ENCODE assay signal across 8 cellular contexts in the genomic region with DNA sequence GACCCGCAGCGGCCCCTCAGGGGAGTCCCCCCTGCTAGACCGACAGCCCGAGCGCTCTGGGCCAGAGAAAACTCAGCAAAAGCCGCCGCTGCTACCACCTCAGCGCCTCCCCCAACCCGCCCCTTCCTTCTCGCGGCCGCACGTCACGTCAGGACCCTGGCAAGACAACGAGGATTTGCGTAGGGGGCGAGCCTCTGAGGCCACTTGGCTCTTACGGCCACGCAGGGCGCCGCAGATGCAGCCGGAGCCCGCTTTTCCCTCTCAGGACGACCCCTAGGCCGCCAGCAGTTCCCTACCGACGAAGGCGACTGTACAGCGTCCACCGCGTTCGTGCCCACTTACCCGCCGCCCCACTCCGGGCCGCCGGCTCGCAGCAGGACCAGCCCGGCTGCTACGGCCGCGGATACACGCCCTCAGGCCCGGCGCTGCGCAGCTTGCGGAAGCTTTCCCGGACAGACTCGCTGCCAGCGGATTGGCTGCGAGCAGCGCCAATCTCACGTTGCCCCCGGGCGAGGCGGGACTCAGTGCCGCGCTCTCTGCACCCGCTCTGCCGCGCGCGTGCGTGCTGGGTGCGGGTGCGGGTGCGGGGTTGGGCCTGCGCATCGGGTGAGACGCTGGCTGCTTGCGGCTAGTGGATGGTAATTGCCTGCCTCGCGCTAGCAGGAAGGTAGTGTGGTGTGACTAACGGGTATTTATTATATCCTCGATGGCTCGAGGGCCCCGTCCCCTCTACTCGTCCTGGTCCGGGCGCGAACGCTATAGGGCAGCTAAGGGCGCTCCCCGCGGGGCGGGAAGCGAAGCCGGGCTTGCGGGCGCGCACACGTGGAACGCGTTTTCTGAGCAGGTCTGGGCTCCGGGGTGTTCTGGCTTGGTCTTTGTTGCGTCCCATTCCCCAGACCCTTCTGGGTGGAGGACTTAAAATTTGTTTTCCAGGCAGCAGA. TPM values are rescaled to one million over a fixed set of nuclear protein-coding genes. Genes with fewer than 3 reads are reported as not detected.
DNase-seq lines count a peak whose midpoint lies in the region; ATAC-seq and TF ChIP-seq lines count a peak whose summit lies in the region.

A gene with protein sequence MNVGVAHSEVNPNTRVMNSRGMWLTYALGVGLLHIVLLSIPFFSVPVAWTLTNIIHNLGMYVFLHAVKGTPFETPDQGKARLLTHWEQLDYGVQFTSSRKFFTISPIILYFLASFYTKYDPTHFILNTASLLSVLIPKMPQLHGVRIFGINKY (minus strand): TSS at position 413 of the 941 bp plus-strand sequence. CDS start 1,744 bp downstream, outside the sequence.
TSS of gene PMS1 (plus strand) at position 524 of the 941 bp plus-strand sequence. CDS start 7,360 bp downstream, outside the sequence.

- peak within 1 kb of the TSS; percentile 91 for H3K27ac Mint-ChIP-seq in activated naive CD8-positive, alpha-beta T cell treated with anti-CD3 and anti-CD28 coated beads, Interleukin-2, amount 10 ng/mL, durations not matched to agents 7 days and 5 days
- peak within 1 kb of the TSS; percentile 95 for H3K27ac Mint-ChIP-seq in osteocyte (ENCODE audit: unreplicated experiment)

- DNase-seq in NCI-H1417 (lab: John Stamatoyannopoulos, UW), result peak; percentile 88 to 97 (median 97)
- DNase-seq in activated naive CD8-positive, alpha-beta T cell treated with anti-CD3 and anti-CD28 coated beads, Interleukin-2, amount 10 ng/mL, durations not matched to agents 7 days and 5 days, result peak; percentile 96
- peak; percentile 90 to 99 (median 97) for DNase-seq in head of caudate nucleus
- peak; percentile 98 for DNase-seq in osteocyte (ENCODE audit: extremely low spot score, unreplicated experiment)
- peak; percentile 74 for DNase-seq in thoracic aorta (ENCODE audit: low spot score)

- peaks cover 42% of the 10 kb centered on the region for H3K4me1 Mint-ChIP-seq in activated naive CD8-positive, alpha-beta T cell treated with anti-CD3 and anti-CD28 coated beads, Interleukin-2, amount 10 ng/mL, durations not matched to agents 7 days and 5 days
- H3K4me1 Mint-ChIP-seq in osteocyte (ENCODE audit: unreplicated experiment), result peaks cover 39% of the 10 kb centered on the region

- H3K9me2 ChIP-seq in SU-DHL-6 (replicated peaks; ENCODE audit: insufficient read depth, low read length), result no peaks in the 10 kb centered on the region

- H3K4me3 ChIP-seq in GM12875 (ENCODE audit: low read depth, low read length) (peak within 1 kb of the TSS; percentile 87), SU-DHL-6 (ENCODE audit: insufficient read depth, low read length, poor library complexity, severe bottlenecking) (peak within 1 kb of the TSS; percentile 70), thoracic aorta (peak within 1 kb of the TSS; percentile 76)

- H3K9me3 ChIP-seq in SU-DHL-6 (ENCODE audit: insufficient read depth, low read length) (no peaks in the 10 kb centered on the region), thoracic aorta (no peaks in the 10 kb centered on the region)

- H4K20me1 ChIP-seq in SU-DHL-6 (ENCODE audit: low read depth, low read length), result no peaks in the 10 kb centered on the region

- peak within 1 kb of the TSS; percentile 84 for H3K27ac ChIP-seq in SU-DHL-6 (ENCODE audit: low read depth, low read length)
- peak within 1 kb of the TSS; percentile 89 to 91 for H3K27ac ChIP-seq in thoracic aorta

- peak within 1 kb of the TSS; percentile 94 for H3K4me3 Mint-ChIP-seq in activated naive CD8-positive, alpha-beta T cell treated with anti-CD3 and anti-CD28 coated beads, Interleukin-2, amount 10 ng/mL, durations not matched to agents 7 days and 5 days
- H3K4me3 Mint-ChIP-seq in osteocyte (ENCODE audit: unreplicated experiment), result peak within 1 kb of the TSS; percentile 91

- no peaks in the 10 kb centered on the region for H3K27me3 ChIP-seq in SU-DHL-6 (ENCODE audit: low read length)
- no peaks in the 10 kb centered on the region for H3K27me3 ChIP-seq in thoracic aorta (replicated peaks; ENCODE audit: insufficient read depth)

- H3K36me3 ChIP-seq in SU-DHL-6 (ENCODE audit: low read length) (peaks cover 26% of the 10 kb centered on the region; the same call in 1 of the 2 replicates), thoracic aorta (peaks cover 2% of the 10 kb centered on the region)

- peaks cover 29% of the 10 kb centered on the region for H3K36me3 Mint-ChIP-seq in activated naive CD8-positive, alpha-beta T cell treated with anti-CD3 and anti-CD28 coated beads, Interleukin-2, amount 10 ng/mL, durations not matched to agents 7 days and 5 days
- H3K36me3 Mint-ChIP-seq in osteocyte (ENCODE audit: unreplicated experiment), result peaks cover 29% of the 10 kb centered on the region

- no peaks in the 10 kb centered on the region for H3K27me3 Mint-ChIP-seq in activated naive CD8-positive, alpha-beta T cell treated with anti-CD3 and anti-CD28 coated beads, Interleukin-2, amount 10 ng/mL, durations not matched to agents 7 days and 5 days
- H3K27me3 Mint-ChIP-seq in osteocyte (ENCODE audit: unreplicated experiment), result no peaks in the 10 kb centered on the region

- ATAC-seq in HG02763 (IDR thresholded peaks at IDR 0.05; ENCODE audit: unreplicated experiment) (peak; percentile 94), thoracic aorta (ENCODE audit: insufficient number of reproducible peaks, low FRiP score, low read depth) (peak; percentile 98)
- ATAC-seq in activated naive CD8-positive, alpha-beta T cell treated with anti-CD3 and anti-CD28 coated beads, Interleukin-2, amount 10 ng/mL, durations not matched to agents 7 days and 5 days (ENCODE audit: low read depth), result peak; percentile 94

- H3K9ac ChIP-seq in SU-DHL-6 (ENCODE audit: low read length), result peak within 1 kb of the TSS; percentile 77

- H3K9me3 Mint-ChIP-seq in activated naive CD8-positive, alpha-beta T cell treated with anti-CD3 and anti-CD28 coated beads, Interleukin-2, amount 10 ng/mL, durations not matched to agents 7 days and 5 days, result no peaks in the 10 kb centered on the region
- H3K9me3 Mint-ChIP-seq in osteocyte (ENCODE audit: unreplicated experiment), result no peaks in the 10 kb centered on the region

- peaks cover 26 to 47% of the 10 kb centered on the region in 2 donors for H3K4me1 ChIP-seq in thoracic aorta (ENCODE audit: control insufficient read depth in 1 of 2, low read depth in 2 of 2)

- TF ChIP-seq CTCF in GM12875 (IDR thresholded peaks at IDR 0.05; ENCODE audit: borderline replicate concordance, insufficient read depth, low read depth, low read length) (no peak), SU-DHL-6 (IDR thresholded peaks at IDR 0.05; ENCODE audit: insufficient read depth, low read length, poor library complexity, severe bottlenecking) (no peak), osteocyte (IDR thresholded peaks at IDR 0.05) (no peak), thoracic aorta (IDR thresholded peaks at IDR 0.05) (no peak)

- POLR2A ChIA-PET in activated naive CD8-positive, alpha-beta T cell treated with anti-CD3 and anti-CD28 coated beads, Interleukin-2, amount 10 ng/mL, durations not matched to agents 7 days and 5 days (lab: Charles Lee), result interaction anchor here (1.2 to 2.4 kb wide), 4 partner anchors 20 to 1097 kb away, joined by 3 to 42 read pairs (median 6); partner anchors contain the start of gene OSGEPL1

- H3K79me2 ChIP-seq in SU-DHL-6 (ENCODE audit: insufficient read depth, low read length), result peaks cover 93% of the 10 kb centered on the region

- peak within 1 kb of the TSS; percentile 76 for H2AFZ ChIP-seq in SU-DHL-6 (ENCODE audit: low read depth, low read length, severe bottlenecking)

- peak within 1 kb of the TSS; percentile 94 for H3K4me2 ChIP-seq in SU-DHL-6 (ENCODE audit: low read depth, low read length, poor library complexity, severe bottlenecking)

- intact Hi-C loops in head of caudate nucleus (cut with DNase I), result loop anchor here (5.0 kb wide), 1 partner anchor 122 kb away; the partner anchor contains the start of gene ASNSD1

- no peaks in the 10 kb centered on the region for H3F3A ChIP-seq in SU-DHL-6 (ENCODE audit: insufficient read depth)

RNA-seq across cellular contexts. Expression of the first gene that starts in this region (rescaled TPM):
- total RNA-seq in activated naive CD8-positive, alpha-beta T cell treated with anti-CD3 and anti-CD28 coated beads, Interleukin-2, amount 10 ng/mL, durations not matched to agents 7 days and 5 days, result 100 to 1,000 TPM in 1 of 2 experiments, 10 to 100 TPM in 1; 98.2 to 105 TPM
- total RNA-seq in osteocyte (63.7 and 71.9 TPM in 2 replicates), thoracic aorta (10 to 100 TPM; 94.0 to 95.0 TPM)

RNA-seq across cellular contexts. Expression of gene PMS1, which starts in this region (rescaled TPM):
- total RNA-seq in activated naive CD8-positive, alpha-beta T cell treated with anti-CD3 and anti-CD28 coated beads, Interleukin-2, amount 10 ng/mL, durations not matched to agents 7 days and 5 days, result 10 to 100 TPM; 31.2 to 35.7 TPM
- total RNA-seq in osteocyte, result 31.6 and 36.8 TPM in 2 replicates
- 10 to 100 TPM in 1 of 2 donors, 1 to 10 TPM in 1; 7.6 to 27.6 TPM for total RNA-seq in thoracic aorta

Comparison
In these comparisons a context has a peak if more than half of its experiments do, and no peak if none do; other contexts are left out.
1. Peak in every context shown above with its lines: DNase-seq, ATAC-seq, H3K4me3 ChIP-seq and H3K27ac ChIP-seq.